Comparison of ENCODE assay signal across 8 cellular contexts in the genomic region with DNA sequence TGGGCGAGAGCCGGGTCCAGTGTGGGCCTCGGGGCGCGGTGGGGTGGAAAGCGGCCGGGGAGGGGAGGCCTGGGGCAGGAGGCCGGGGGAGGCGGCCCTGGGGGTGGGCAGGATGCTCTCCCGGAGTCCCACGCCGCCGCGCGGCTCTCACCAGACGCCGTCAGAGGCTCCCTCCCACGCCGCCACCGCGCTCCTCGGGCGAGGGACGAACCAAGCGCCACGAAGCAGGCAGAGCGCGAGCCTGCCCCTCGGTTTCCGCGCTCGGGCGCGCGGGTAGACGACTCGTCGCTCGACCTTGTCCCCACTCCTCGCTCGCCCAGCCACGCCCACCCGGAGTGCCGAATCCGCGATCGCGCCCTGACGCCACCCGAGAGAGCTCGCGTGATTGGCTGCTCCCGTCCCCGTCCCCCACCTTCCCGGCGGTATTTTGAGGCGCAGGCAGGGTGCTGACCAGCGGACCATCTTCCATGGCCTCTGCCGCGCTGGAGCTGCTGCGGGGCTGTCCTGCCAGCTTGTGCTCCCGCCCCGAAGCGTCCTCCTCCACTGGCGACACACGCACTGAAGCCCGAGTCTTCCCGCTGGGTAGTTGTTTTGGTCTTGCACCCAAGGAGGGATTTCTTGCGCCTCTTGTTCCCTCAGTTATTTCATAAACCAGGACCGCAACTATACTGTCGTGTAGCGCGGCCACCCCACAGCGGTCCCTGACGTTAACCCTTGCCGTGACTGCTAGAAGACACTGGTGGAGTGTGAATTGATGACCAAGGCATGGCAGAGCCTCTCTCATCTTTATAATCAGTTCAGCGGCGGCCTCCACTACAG. TPM values are rescaled to one million over a fixed set of nuclear protein-coding genes. Genes with fewer than 3 reads are reported as not detected.
DNase-seq lines count a peak whose midpoint lies in the region; ATAC-seq and TF ChIP-seq lines count a peak whose summit lies in the region.

A gene with protein sequence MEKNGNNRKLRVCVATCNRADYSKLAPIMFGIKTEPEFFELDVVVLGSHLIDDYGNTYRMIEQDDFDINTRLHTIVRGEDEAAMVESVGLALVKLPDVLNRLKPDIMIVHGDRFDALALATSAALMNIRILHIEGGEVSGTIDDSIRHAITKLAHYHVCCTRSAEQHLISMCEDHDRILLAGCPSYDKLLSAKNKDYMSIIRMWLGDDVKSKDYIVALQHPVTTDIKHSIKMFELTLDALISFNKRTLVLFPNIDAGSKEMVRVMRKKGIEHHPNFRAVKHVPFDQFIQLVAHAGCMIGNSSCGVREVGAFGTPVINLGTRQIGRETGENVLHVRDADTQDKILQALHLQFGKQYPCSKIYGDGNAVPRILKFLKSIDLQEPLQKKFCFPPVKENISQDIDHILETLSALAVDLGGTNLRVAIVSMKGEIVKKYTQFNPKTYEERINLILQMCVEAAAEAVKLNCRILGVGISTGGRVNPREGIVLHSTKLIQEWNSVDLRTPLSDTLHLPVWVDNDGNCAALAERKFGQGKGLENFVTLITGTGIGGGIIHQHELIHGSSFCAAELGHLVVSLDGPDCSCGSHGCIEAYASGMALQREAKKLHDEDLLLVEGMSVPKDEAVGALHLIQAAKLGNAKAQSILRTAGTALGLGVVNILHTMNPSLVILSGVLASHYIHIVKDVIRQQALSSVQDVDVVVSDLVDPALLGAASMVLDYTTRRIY (minus strand): TSS at position 279 of the 819 bp plus-strand sequence. CDS start 9,093 bp downstream, outside the sequence.

- TF ChIP-seq CTCF in HEK293 (tag by site-specific recombination; IDR thresholded peaks at IDR 0.05) (no peak; the same call in 1 of the 2 replicates), osteocyte (IDR thresholded peaks at IDR 0.05) (no peak), thoracic aorta (IDR thresholded peaks at IDR 0.05) (no peak)

- no peaks in the 10 kb centered on the region for H3K27me3 ChIP-seq in thoracic aorta (replicated peaks; ENCODE audit: insufficient read depth)

- peak; percentile 96 for ATAC-seq in thoracic aorta (ENCODE audit: insufficient number of reproducible peaks, low FRiP score, low read depth)

- peak within 1 kb of the TSS; percentile 91 for H3K4me3 Mint-ChIP-seq in osteocyte (ENCODE audit: unreplicated experiment)

- H3K36me3 ChIP-seq in HEK293 (ENCODE audit: control insufficient read depth in 2 of 2, insufficient read depth in 1 of 2, low read length in 2 of 2) (no peaks in the 10 kb centered on the region; a peak in 1 of 3 replicates), thoracic aorta (no peaks in the 10 kb centered on the region)

- POLR2A ChIA-PET in HEK293 (lab: Yijun Ruan, JAX): interaction anchor here (0.6 to 2.6 kb wide), 19 partner anchors 9 to 262 kb away, joined by 3 to 14 read pairs (median 3); partner anchors contain the start of genes CLTA and RNF38

- peak; percentile 96 for DNase-seq in GDM1 (lab: John Stamatoyannopoulos, UW)
- DNase-seq in MV-4-11 (lab: John Stamatoyannopoulos, UW): peak; percentile 94
- DNase-seq in SW 1271 (lab: John Stamatoyannopoulos, UW): peak; percentile 74 to 82
- peak; percentile 94 for DNase-seq in activated naive CD8-positive, alpha-beta T cell treated with anti-CD3 and anti-CD28 coated beads, Interleukin-2, amount 50 U/mL, for 16 hours (ENCODE audit: low read depth, low spot score)
- peak; percentile 95 to 100 (median 100) for DNase-seq in head of caudate nucleus
- peak; percentile 99 for DNase-seq in osteocyte (ENCODE audit: extremely low spot score, unreplicated experiment)
- DNase-seq in thoracic aorta (ENCODE audit: low spot score): peak; percentile 92

- intact Hi-C loops in head of caudate nucleus (cut with DNase I): loop anchor here (2.0 kb wide), 1 partner anchor 68 kb away; the partner anchor contains the start of gene CLTA

- CTCF ChIA-PET in HEK293 (lab: Yijun Ruan, JAX): interaction anchor here (0.7 to 1.3 kb wide), 3 partner anchors 10 to 192 kb away, joined by 3 to 4 read pairs (median 3); no protein-coding TSS in a partner anchor

- H3K4me3 ChIP-seq in HEK293 (ENCODE audit: low read depth, low read length): peak within 1 kb of the TSS; percentile 74
- peak within 1 kb of the TSS; percentile 100 for H3K4me3 ChIP-seq in thoracic aorta

- peak within 1 kb of the TSS; percentile 97 for H3K27ac Mint-ChIP-seq in osteocyte (ENCODE audit: unreplicated experiment)

- H3K9me3 ChIP-seq in HEK293 (ENCODE audit: control insufficient read depth, insufficient read depth, low read depth, low read length) (no peaks in the 10 kb centered on the region), thoracic aorta (no peaks in the 10 kb centered on the region)

- H3K27me3 Mint-ChIP-seq in osteocyte (ENCODE audit: unreplicated experiment): no peaks in the 10 kb centered on the region

- H3K36me3 Mint-ChIP-seq in osteocyte (ENCODE audit: unreplicated experiment): no peaks in the 10 kb centered on the region

- peaks cover 14% of the 10 kb centered on the region for H3K4me1 Mint-ChIP-seq in osteocyte (ENCODE audit: unreplicated experiment)

- H3K4me1 ChIP-seq in HEK293 (ENCODE audit: control insufficient read depth, insufficient read depth, low read length) (no peaks in the 10 kb centered on the region), thoracic aorta (ENCODE audit: control insufficient read depth in 1 of 2, low read depth in 2 of 2) (peaks cover 0 to 9% of the 10 kb centered on the region in 2 donors)

- H3K27ac ChIP-seq in HEK293 (ENCODE audit: extremely low read depth, low read depth, low read length): peak within 1 kb of the TSS; percentile 74
- peak within 1 kb of the TSS; percentile 98 to 99 for H3K27ac ChIP-seq in thoracic aorta

- no peaks in the 10 kb centered on the region for H3K9me3 Mint-ChIP-seq in osteocyte (ENCODE audit: unreplicated experiment)

TF ChIP-seq in HEK293, 187 proteins besides CTCF, POLR2A, EP300 and RAD21 (continues in another document):
- no peak for TF ChIP-seq ZNF157 (tag by site-specific recombination; IDR thresholded peaks at IDR 0.05)
- no peak for TF ChIP-seq ZNF211 (tag by site-specific recombination; IDR thresholded peaks at IDR 0.05; ENCODE audit: low read depth)
- TF ChIP-seq ZEB2 (tag by site-specific recombination; IDR thresholded peaks at IDR 0.05): peak; percentile 57; the same call in 1 of the 2 replicates
- no peak for TF ChIP-seq SALL2 (tag by site-specific recombination; IDR thresholded peaks at IDR 0.05; ENCODE audit: borderline replicate concordance)
- TF ChIP-seq, protein P1, sequence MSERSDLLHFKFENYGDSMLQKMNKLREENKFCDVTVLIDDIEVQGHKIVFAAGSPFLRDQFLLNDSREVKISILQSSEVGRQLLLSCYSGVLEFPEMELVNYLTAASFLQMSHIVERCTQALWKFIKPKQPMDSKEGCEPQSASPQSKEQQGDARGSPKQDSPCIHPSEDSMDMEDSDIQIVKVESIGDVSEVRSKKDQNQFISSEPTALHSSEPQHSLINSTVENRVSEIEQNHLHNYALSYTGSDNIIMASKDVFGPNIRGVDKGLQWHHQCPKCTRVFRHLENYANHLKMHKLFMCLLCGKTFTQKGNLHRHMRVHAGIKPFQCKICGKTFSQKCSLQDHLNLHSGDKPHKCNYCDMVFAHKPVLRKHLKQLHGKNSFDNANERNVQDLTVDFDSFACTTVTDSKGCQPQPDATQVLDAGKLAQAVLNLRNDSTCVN (tag by site-specific recombination; optimal IDR thresholded peaks at IDR 0.05): peak; percentile 96
- no peak for TF ChIP-seq ZNF112 (tag by site-specific recombination; IDR thresholded peaks at IDR 0.05)
- no peak for TF ChIP-seq ZNF174 (tag by site-specific recombination; IDR thresholded peaks at IDR 0.05)
- peak; percentile 89 for TF ChIP-seq KLF1 (tag by site-specific recombination; IDR thresholded peaks at IDR 0.05)
- TF ChIP-seq ZNF571 (tag by site-specific recombination; IDR thresholded peaks at IDR 0.05): no peak
- no peak for TF ChIP-seq ZNF549 (tag by site-specific recombination; IDR thresholded peaks at IDR 0.05)
- no peak for TF ChIP-seq ZBTB49 (tag by site-specific recombination; IDR thresholded peaks at IDR 0.05; ENCODE audit: low read depth)

RNA-seq across cellular contexts. Expression of the gene that starts here (rescaled TPM):
- 16.5 and 16.9 TPM in 2 replicates for total RNA-seq in osteocyte
- total RNA-seq in thoracic aorta: 10 to 100 TPM; 23.3 to 26.1 TPM

Comparison
In these comparisons a context has a peak if more than half of its experiments do, and no peak if none do; other contexts are left out.
1. Peak in every context shown above with its lines: DNase-seq, ATAC-seq, H3K4me3 ChIP-seq and H3K27ac ChIP-seq.